27 cellular contexts compared by ENCODE assay signal in genomic region chr2:171216631-171217030, GRCh38.
"Had no signal": no experiment of that assay in that cellular context is flagged by ENCODE, and none has a peak within 500 bp of the region (broad histone marks: within the 10 kb centered on the region; RNA-seq: fewer than 3 reads in every experiment).

No MANE protein-coding gene starts in this region.

- H3K79me2 ChIP-seq: hepatocyte had no signal

- H3K4me3 ChIP-seq: gastrocnemius medialis, heart left ventricle, hepatocyte, lower lobe of right lung, ovary, psoas muscle, sigmoid colon, stomach, thyroid gland, vagina had no signal

- H3K4me3 Mint-ChIP-seq: effector memory CD8-positive, alpha-beta T cell; memory B cell; naive thymus-derived CD4-positive, alpha-beta T cell; nephron; stimulated activated effector memory CD8-positive, alpha-beta T cell treated with anti-CD3 and anti-CD28 coated beads, Interleukin-12 subunit alpha, Interleukin-12 subunit beta, amount 100 ng/mL, for 72 hours had no signal

- H3K9me3 ChIP-seq: gastrocnemius medialis, lower lobe of right lung, psoas muscle, sigmoid colon, thyroid gland, vagina had no signal

- H3K27me3 ChIP-seq: gastrocnemius medialis, hepatocyte, ovary, sigmoid colon, stomach, thyroid gland, vagina had no signal

- DNase-seq: cortex of kidney; effector memory CD8-positive, alpha-beta T cell; gastrocnemius medialis; heart left ventricle; kidney glomerular epithelial cell; left colon; left ventricle myocardium superior; lower lobe of right lung; midbrain; naive thymus-derived CD4-positive, alpha-beta T cell; occipital lobe; ovary; posterior cingulate gyrus; psoas muscle; right cardiac atrium; sigmoid colon; stimulated activated CD4-positive, alpha-beta T cell treated with anti-CD3 and anti-CD28 coated beads, Interleukin-2, amount 100 ng/mL, for 24 hours; stimulated activated CD4-positive, alpha-beta T cell treated with anti-CD3 and anti-CD28 coated beads, Interleukin-4, amount 100 ng/mL, for 24 hours; stimulated activated naive CD4-positive, alpha-beta T cell treated with Interleukin-2 at 50 U/mL for 16 hours; stomach; thyroid gland; trophoblast cell had no signal

- H3K4me2 ChIP-seq: hepatocyte had no signal

- ATAC-seq: effector memory CD8-positive, alpha-beta T cell; gastrocnemius medialis; heart left ventricle; left colon; left ventricle myocardium superior; lower lobe of right lung; naive thymus-derived CD4-positive, alpha-beta T cell; psoas muscle; right cardiac atrium; stimulated activated effector memory CD8-positive, alpha-beta T cell treated with anti-CD3 and anti-CD28 coated beads, Interleukin-12 subunit alpha, Interleukin-12 subunit beta, amount 100 ng/mL, for 72 hours had no signal

- H3K27me3 Mint-ChIP-seq: effector memory CD8-positive, alpha-beta T cell; memory B cell; naive thymus-derived CD4-positive, alpha-beta T cell had no signal

- H2AFZ ChIP-seq: hepatocyte had no signal

- H3K27ac ChIP-seq: gastrocnemius medialis, heart left ventricle, hepatocyte, lower lobe of right lung, ovary, psoas muscle, sigmoid colon, stomach, thyroid gland, vagina had no signal

- H3K36me3 ChIP-seq: gastrocnemius medialis, heart left ventricle, lower lobe of right lung, ovary, sigmoid colon, stomach, thyroid gland, vagina had no signal

- H3K4me1 ChIP-seq: gastrocnemius medialis, heart left ventricle, lower lobe of right lung, psoas muscle, stomach, thyroid gland, vagina had no signal

- H3K36me3 Mint-ChIP-seq: stimulated activated effector memory CD8-positive, alpha-beta T cell treated with anti-CD3 and anti-CD28 coated beads, Interleukin-12 subunit alpha, Interleukin-12 subunit beta, amount 100 ng/mL, for 72 hours had no signal

- H3K27ac Mint-ChIP-seq: effector memory CD8-positive, alpha-beta T cell; memory B cell; naive thymus-derived CD4-positive, alpha-beta T cell; nephron; stimulated activated effector memory CD8-positive, alpha-beta T cell treated with anti-CD3 and anti-CD28 coated beads, Interleukin-12 subunit alpha, Interleukin-12 subunit beta, amount 100 ng/mL, for 72 hours had no signal

- H3K4me1 Mint-ChIP-seq: stimulated activated effector memory CD8-positive, alpha-beta T cell treated with anti-CD3 and anti-CD28 coated beads, Interleukin-12 subunit alpha, Interleukin-12 subunit beta, amount 100 ng/mL, for 72 hours had no signal
